Comparison of ENCODE assay signal across 8 cellular contexts in genomic region chr11:191490-192478, GRCh38. TPM values are rescaled to one million over a fixed set of nuclear protein-coding genes. Genes with fewer than 3 reads are reported as not detected.
A peak's percentile ranks its signal among the peaks of the same experiment; 100 is the strongest.
DNase-seq lines count a peak whose midpoint lies in the region; ATAC-seq and TF ChIP-seq lines count a peak whose summit lies in the region.
"Not testable (repeated sequence)": the region's sequence is repeated elsewhere in the genome, so short reads cannot be mapped to it uniquely, and the experiment has no call there.
"Had no signal": no experiment of that assay in that cellular context is flagged by ENCODE, and none has a peak within 500 bp of the region (broad histone marks: within the 10 kb centered on the region; RNA-seq: fewer than 3 reads in every experiment).

No MANE protein-coding gene starts in this region.

- CTCF ChIA-PET in activated CD8-positive, alpha-beta T cell treated with anti-CD3 and anti-CD28 coated beads for 36 hours (lab: Charles Lee), result not testable (repeated sequence)

- not testable (repeated sequence) for H3K4me3 ChIP-seq in OCI-LY3 (ENCODE audit: low read length); ascending aorta

- peak; percentile 35 for ATAC-seq in activated CD8-positive, alpha-beta T cell treated with anti-CD3 and anti-CD28 coated beads for 36 hours
- peak; percentile 44 for ATAC-seq in foreskin keratinocyte
- ATAC-seq in naive B cell (ENCODE audit: low read depth in 2 of 2), result peak; percentile 78 to 86

- not testable (repeated sequence) for H3K27me3 ChIP-seq in OCI-LY3 (ENCODE audit: low read depth, low read length); ascending aorta; foreskin keratinocyte

- not testable (repeated sequence) for H3K27ac ChIP-seq in OCI-LY3 (ENCODE audit: low read length); ascending aorta; foreskin keratinocyte

- not testable (repeated sequence) for H3K4me2 ChIP-seq in OCI-LY3 (ENCODE audit: low read length)

- not testable (repeated sequence) for H3K9ac ChIP-seq in OCI-LY3 (ENCODE audit: low read length)

- H3K4me3 Mint-ChIP-seq in activated CD8-positive, alpha-beta T cell treated with anti-CD3 and anti-CD28 coated beads for 36 hours; naive B cell: not testable (repeated sequence)

- H2AFZ ChIP-seq in OCI-LY3 (ENCODE audit: low read depth, low read length), result not testable (repeated sequence)

- H3K36me3 Mint-ChIP-seq in activated CD8-positive, alpha-beta T cell treated with anti-CD3 and anti-CD28 coated beads for 36 hours (ENCODE audit: low read depth); naive B cell: not testable (repeated sequence)

- POLR2A ChIA-PET in activated CD8-positive, alpha-beta T cell treated with anti-CD3 and anti-CD28 coated beads for 36 hours (lab: Charles Lee), result not testable (repeated sequence)

- intact Hi-C loops in activated CD8-positive, alpha-beta T cell treated with anti-CD3 and anti-CD28 coated beads for 36 hours (cut with micrococcal nuclease); ascending aorta (cut with DNase I): not testable (repeated sequence)

- H3K9me3 ChIP-seq in OCI-LY3 (ENCODE audit: insufficient read depth, low read length); ascending aorta: not testable (repeated sequence)

- not testable (repeated sequence) for DNase-seq in activated CD8-positive, alpha-beta T cell treated with anti-CD3 and anti-CD28 coated beads for 36 hours; foreskin keratinocyte
- peak in 1 of 2 donors; percentile 42 for DNase-seq in ascending aorta (ENCODE audit: low spot score in 2 of 2)
- peak; percentile 32 for DNase-seq in naive B cell
- DNase-seq in stimulated activated CD4-positive, alpha-beta T cell treated with anti-CD3 and anti-CD28 coated beads, Interleukin-1b, Interleukin-23, amount 100 ng/mL, for 48 hours, result peak; percentile 37

- H4K20me1 ChIP-seq in OCI-LY3 (ENCODE audit: insufficient read depth, low read length), result not testable (repeated sequence)

- H3K27me3 Mint-ChIP-seq in activated CD8-positive, alpha-beta T cell treated with anti-CD3 and anti-CD28 coated beads for 36 hours; naive B cell: not testable (repeated sequence)

- not testable (repeated sequence) for H3K79me2 ChIP-seq in OCI-LY3 (ENCODE audit: low read length)

- H3K4me1 ChIP-seq in OCI-LY3 (ENCODE audit: low read length); ascending aorta; foreskin keratinocyte: not testable (repeated sequence)

- H3K9me3 Mint-ChIP-seq in activated CD8-positive, alpha-beta T cell treated with anti-CD3 and anti-CD28 coated beads for 36 hours; naive B cell: not testable (repeated sequence)

- H3K27ac Mint-ChIP-seq in activated CD8-positive, alpha-beta T cell treated with anti-CD3 and anti-CD28 coated beads for 36 hours, result not testable (repeated sequence)
- peak overlapping the region in 1 of 6 donors; percentile 85 for H3K27ac Mint-ChIP-seq in naive B cell

- H3K36me3 ChIP-seq in OCI-LY3 (replicated peaks; ENCODE audit: low read depth, low read length); ascending aorta: not testable (repeated sequence)

- TF ChIP-seq CTCF in GM12873 (IDR thresholded peaks at IDR 0.05; ENCODE audit: insufficient read depth, low read depth, low read length, missing control alignments) (peak; percentile 47), OCI-LY3 (IDR thresholded peaks at IDR 0.05; ENCODE audit: low read depth, low read length) (peak; percentile 17; the same call in 1 of the 2 replicates), ascending aorta (IDR thresholded peaks at IDR 0.05) (peak in 2 of 3 experiments; percentile 27 to 49), foreskin keratinocyte (conservative IDR thresholded peaks at IDR 0.05) (peak; percentile 43)
- TF ChIP-seq CTCF in activated CD8-positive, alpha-beta T cell treated with anti-CD3 and anti-CD28 coated beads for 36 hours (IDR thresholded peaks at IDR 0.05), result not testable (repeated sequence)

- not testable (repeated sequence) for H3K4me1 Mint-ChIP-seq in activated CD8-positive, alpha-beta T cell treated with anti-CD3 and anti-CD28 coated beads for 36 hours (ENCODE audit: low read depth); naive B cell

RNA-seq across cellular contexts. Expression of gene SCGB1C1, which starts 1.1 kb away (rescaled TPM):
- total RNA-seq in activated CD8-positive, alpha-beta T cell treated with anti-CD3 and anti-CD28 coated beads for 36 hours, result not detected
- total RNA-seq in ascending aorta, result not detected
- total RNA-seq in foreskin keratinocyte, result not detected in 2 replicates
- not detected in 2 replicates for polyA plus RNA-seq in foreskin keratinocyte
- 1 to 10 TPM in 2 of 6 donors, not detected in 4; 1.9 to 2.1 TPM for polyA plus RNA-seq in naive B cell (ENCODE audit: low read depth in 6 of 6)
- total RNA-seq: dermis blood vessel endothelial cell had no signal

RNA-seq across cellular contexts. Expression of gene BET1L, which starts 15.4 kb away (rescaled TPM):
- total RNA-seq in activated CD8-positive, alpha-beta T cell treated with anti-CD3 and anti-CD28 coated beads for 36 hours, result 10 to 100 TPM; 58.4 to 68.9 TPM
- total RNA-seq in ascending aorta, result 42.3 TPM
- total RNA-seq in foreskin keratinocyte, result 16.9 and 20.8 TPM in 2 replicates
- polyA plus RNA-seq in foreskin keratinocyte, result 23.1 and 25.0 TPM in 2 replicates
- 10 to 100 TPM; 23.4 to 72.3 (median 44.7) TPM for polyA plus RNA-seq in naive B cell (ENCODE audit: low read depth in 6 of 6)

RNA-seq across cellular contexts. Expression of gene RIC8A, which starts 15.7 kb away (rescaled TPM):
- total RNA-seq in activated CD8-positive, alpha-beta T cell treated with anti-CD3 and anti-CD28 coated beads for 36 hours, result 100 to 1,000 TPM in 1 of 2 experiments, 10 to 100 TPM in 1; 96.5 to 108 TPM
- total RNA-seq in ascending aorta (102 TPM), foreskin keratinocyte (143 and 159 TPM in 2 replicates)
- polyA plus RNA-seq in foreskin keratinocyte (113 and 121 TPM in 2 replicates), naive B cell (ENCODE audit: low read depth in 6 of 6) (10 to 100 TPM; 66.8 to 83.6 (median 72.6) TPM)

RNA-seq across cellular contexts. Expression of gene SIRT3, which starts 44.4 kb away (rescaled TPM):
- total RNA-seq in activated CD8-positive, alpha-beta T cell treated with anti-CD3 and anti-CD28 coated beads for 36 hours, result 10 to 100 TPM; 27.7 to 32.1 TPM
- total RNA-seq in ascending aorta (69.9 TPM), foreskin keratinocyte (8.0 and 8.1 TPM in 2 replicates)
- polyA plus RNA-seq in foreskin keratinocyte (9.5 and 11.4 TPM in 2 replicates), naive B cell (ENCODE audit: low read depth in 6 of 6) (10 to 100 TPM in 3 of 6 donors, 1 to 10 TPM in 3; 1.4 to 14.2 (median 8.8) TPM)

RNA-seq across cellular contexts. Expression of gene PSMD13, which starts 45.0 kb away (rescaled TPM):
- 100 to 1,000 TPM; 220 to 228 TPM for total RNA-seq in activated CD8-positive, alpha-beta T cell treated with anti-CD3 and anti-CD28 coated beads for 36 hours
- total RNA-seq in ascending aorta (50.2 TPM), foreskin keratinocyte (163 and 185 TPM in 2 replicates)
- polyA plus RNA-seq in foreskin keratinocyte (182 and 190 TPM in 2 replicates), naive B cell (ENCODE audit: low read depth in 6 of 6) (100 to 1,000 TPM; 193 to 258 (median 215) TPM)
